7 cellular contexts compared by ENCODE assay signal in genomic region chr14:64690607-64691006, GRCh38. TPM values are rescaled to one million over a fixed set of nuclear protein-coding genes. Genes with fewer than 3 reads are reported as not detected.
A peak's percentile ranks its signal among the peaks of the same experiment; 100 is the strongest.
DNase-seq lines count a peak whose midpoint lies in the region; ATAC-seq and TF ChIP-seq lines count a peak whose summit lies in the region.
"Not testable (repeated sequence)": the region's sequence is repeated elsewhere in the genome, so short reads cannot be mapped to it uniquely, and the experiment has no call there.

No MANE protein-coding gene starts in this region.

- not testable (repeated sequence) for TF ChIP-seq POLR2A in spleen (IDR thresholded peaks at IDR 0.05); stomach (IDR thresholded peaks at IDR 0.05)

- H3K27me3 Mint-ChIP-seq in activated T-helper 1 cell treated with anti-CD3 and anti-CD28 coated beads, Interleukin-12 subunit alpha, Interleukin-12 subunit beta, Interleukin-2, Interleukin-4 antibody, amounts not matched to agents 30 ng/mL and 10 ng/mL and 1 ng/mL, durations not matched to agents 14 hours and 24 hours and 36 hours (ENCODE audit: insufficient read depth), result peaks cover 21% of the 10 kb centered on the region

- peak overlapping the region; percentile 49 for H3K27ac Mint-ChIP-seq in activated T-helper 1 cell treated with anti-CD3 and anti-CD28 coated beads, Interleukin-12 subunit alpha, Interleukin-12 subunit beta, Interleukin-2, Interleukin-4 antibody, amounts not matched to agents 30 ng/mL and 10 ng/mL and 1 ng/mL, durations not matched to agents 14 hours and 24 hours and 36 hours

- not testable (repeated sequence) for H3K4me3 Mint-ChIP-seq in activated T-helper 1 cell treated with anti-CD3 and anti-CD28 coated beads, Interleukin-12 subunit alpha, Interleukin-12 subunit beta, Interleukin-2, Interleukin-4 antibody, amounts not matched to agents 30 ng/mL and 10 ng/mL and 1 ng/mL, durations not matched to agents 14 hours and 24 hours and 36 hours

- TF ChIP-seq EP300 in stomach (IDR thresholded peaks at IDR 0.05), result not testable (repeated sequence)

- H3K4me1 ChIP-seq in RWPE2 (ENCODE audit: insufficient read depth, poor library complexity, severe bottlenecking) (peaks cover 11% of the 10 kb centered on the region), mucosa of descending colon (ENCODE audit: low read depth) (peaks cover 25% of the 10 kb centered on the region), spleen (peaks cover 8 to 53% (median 33%) of the 10 kb centered on the region in 6 donors), stomach (peaks cover 4 to 25% (median 7%) of the 10 kb centered on the region in 4 donors)

- intact Hi-C loops in activated T-helper 1 cell treated with anti-CD3 and anti-CD28 coated beads, Interleukin-12 subunit alpha, Interleukin-12 subunit beta, Interleukin-2, Interleukin-4 antibody, amounts not matched to agents 30 ng/mL and 10 ng/mL and 1 ng/mL, durations not matched to agents 14 hours and 24 hours and 36 hours (cut with micrococcal nuclease); left colon (cut with DNase I, micrococcal nuclease); mucosa of descending colon (cut with DNase I, micrococcal nuclease); spleen (cut with DNase I; ENCODE audit: low total_unique reads); stomach (cut with DNase I; ENCODE audit: low total_unique reads): not testable (repeated sequence)

- H3K36me3 Mint-ChIP-seq in activated T-helper 1 cell treated with anti-CD3 and anti-CD28 coated beads, Interleukin-12 subunit alpha, Interleukin-12 subunit beta, Interleukin-2, Interleukin-4 antibody, amounts not matched to agents 30 ng/mL and 10 ng/mL and 1 ng/mL, durations not matched to agents 14 hours and 24 hours and 36 hours (ENCODE audit: low read depth), result not testable (repeated sequence)

- H3K9me3 ChIP-seq in RWPE2 (ENCODE audit: severe bottlenecking); mucosa of descending colon; spleen; stomach: not testable (repeated sequence)

- H3K36me3 ChIP-seq in RWPE2 (ENCODE audit: low read depth); mucosa of descending colon (ENCODE audit: low read depth); spleen; stomach: not testable (repeated sequence)

- H3K4me3 ChIP-seq in RWPE2 (ENCODE audit: severe bottlenecking); coronary artery; mucosa of descending colon; spleen; stomach: not testable (repeated sequence)

- not testable (repeated sequence) for H3K9me3 Mint-ChIP-seq in activated T-helper 1 cell treated with anti-CD3 and anti-CD28 coated beads, Interleukin-12 subunit alpha, Interleukin-12 subunit beta, Interleukin-2, Interleukin-4 antibody, amounts not matched to agents 30 ng/mL and 10 ng/mL and 1 ng/mL, durations not matched to agents 14 hours and 24 hours and 36 hours

- TF ChIP-seq CTCF in RWPE2 (IDR thresholded peaks at IDR 0.05; ENCODE audit: poor library complexity, severe bottlenecking); coronary artery (IDR thresholded peaks at IDR 0.05); mucosa of descending colon (IDR thresholded peaks at IDR 0.05); spleen (IDR thresholded peaks at IDR 0.05 in 8 of 11, conservative IDR thresholded peaks at IDR 0.05 in 3 of 11); stomach (IDR thresholded peaks at IDR 0.05): not testable (repeated sequence)

- H3K27me3 ChIP-seq in RWPE2 (ENCODE audit: insufficient read depth, poor library complexity, severe bottlenecking); spleen (replicated peaks in 1 of 7); stomach: not testable (repeated sequence)

- DNase-seq in RWPE2 (ENCODE audit: low spot score) (peak; percentile 7), coronary artery (ENCODE audit: low spot score) (peak; percentile 14), left colon (peak; percentile 25 to 51), mucosa of descending colon (peak in 2 of 3 donors; percentile 59), spleen (peak; percentile 19), stomach (peak; percentile 9)
- not testable (repeated sequence) for DNase-seq in activated T-helper 1 cell treated with anti-CD3 and anti-CD28 coated beads, Interleukin-12 subunit alpha, Interleukin-12 subunit beta, Interleukin-2, Interleukin-4 antibody, amounts not matched to agents 30 ng/mL and 10 ng/mL and 1 ng/mL, durations not matched to agents 14 hours and 24 hours and 36 hours (ENCODE audit: low spot score)

- WGBS in spleen, 5 donors, result 85 to 96% (median 92%) methylated on average over 6 of the region's 6 CpGs
- WGBS in stomach, 5 donors, result 84 to 95% (median 92%) methylated on average over 6 of the region's 6 CpGs

- ATAC-seq in RWPE2 (ENCODE audit: low read depth), result not testable (repeated sequence)
- peak; percentile 55 for ATAC-seq in left colon
- ATAC-seq in mucosa of descending colon, result peak; percentile 44

- peaks cover 40% of the 10 kb centered on the region for H3K4me1 Mint-ChIP-seq in activated T-helper 1 cell treated with anti-CD3 and anti-CD28 coated beads, Interleukin-12 subunit alpha, Interleukin-12 subunit beta, Interleukin-2, Interleukin-4 antibody, amounts not matched to agents 30 ng/mL and 10 ng/mL and 1 ng/mL, durations not matched to agents 14 hours and 24 hours and 36 hours (ENCODE audit: low read depth)

- H3K27ac ChIP-seq in RWPE2 (ENCODE audit: poor library complexity, severe bottlenecking); coronary artery; spleen; stomach: not testable (repeated sequence)

RNA-seq across cellular contexts. Expression of gene PLEKHG3, which starts 13.6 kb away (rescaled TPM):
- total RNA-seq in activated T-helper 1 cell treated with anti-CD3 and anti-CD28 coated beads, Interleukin-12 subunit alpha, Interleukin-12 subunit beta, Interleukin-2, Interleukin-4 antibody, amounts not matched to agents 30 ng/mL and 10 ng/mL and 1 ng/mL, durations not matched to agents 14 hours and 24 hours and 36 hours, result 5.5 and 6.2 TPM in 2 replicates
- total RNA-seq in left colon (10 to 100 TPM; 79.3 to 90.1 TPM), mucosa of descending colon (10 to 100 TPM; 72.0 to 96.6 (median 91.4) TPM), spleen (10 to 100 TPM; 31.5 to 77.7 (median 56.2) TPM), stomach (100 to 1,000 TPM in 1 of 5 donors, 10 to 100 TPM in 4; 25.3 to 292 (median 27.2) TPM)
- polyA plus RNA-seq in spleen (10 to 100 TPM in 2 of 3 donors, 1 to 10 TPM in 1; 4.5 to 17.1 (median 12.3) TPM), stomach (10 to 100 TPM in 1 of 3 donors, 1 to 10 TPM in 2; 7.3 to 24.8 (median 9.2) TPM)
